20 cellular contexts compared by ENCODE assay signal in the genomic region with DNA sequence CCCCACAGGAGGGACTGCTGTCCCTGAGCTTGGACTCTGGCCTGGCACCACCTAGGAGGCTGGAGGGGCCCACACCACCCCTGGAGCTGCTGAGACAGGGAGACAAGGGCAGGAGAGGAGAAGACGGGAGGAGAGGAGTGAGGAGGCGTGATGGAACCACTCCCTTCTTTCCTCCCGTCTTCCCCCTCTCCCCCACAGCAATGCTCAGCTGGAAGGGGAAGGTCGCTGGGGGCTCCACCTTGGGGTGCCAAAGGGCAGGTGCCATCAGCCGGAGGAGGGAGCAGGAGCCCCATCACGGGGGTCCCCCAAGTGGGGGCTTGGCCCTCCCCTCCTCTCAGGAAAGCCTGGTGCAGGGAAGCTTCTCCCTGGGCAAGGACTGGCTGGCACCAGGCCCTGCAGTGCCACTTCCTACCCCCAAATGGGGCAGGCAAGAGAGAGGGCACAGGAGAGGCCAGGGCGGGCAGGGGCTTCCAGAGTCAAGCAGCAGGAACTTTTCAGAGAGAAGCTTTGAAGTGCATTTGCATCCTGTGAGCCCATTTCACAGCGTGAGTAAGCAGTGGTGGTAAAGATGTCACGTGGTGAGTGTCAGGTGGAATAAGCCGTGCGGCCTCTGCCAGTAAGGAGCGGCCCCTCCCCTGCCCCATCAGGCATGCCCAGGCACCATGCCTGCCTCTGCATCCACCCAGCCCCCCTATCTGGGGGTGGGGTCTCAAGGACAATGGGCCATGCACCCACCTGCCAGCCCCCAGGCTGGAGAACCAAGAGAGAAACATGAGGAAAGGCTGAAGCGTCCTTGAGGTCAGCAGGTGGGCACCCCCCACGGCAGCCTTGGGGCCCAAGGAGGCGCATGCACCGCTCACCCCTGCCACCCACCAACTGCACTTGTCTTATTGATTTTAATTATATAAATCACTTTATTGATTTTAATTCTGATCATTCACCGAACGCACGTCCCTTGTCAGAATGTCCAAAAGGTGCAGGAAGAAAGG. TPM values are rescaled to one million over a fixed set of nuclear protein-coding genes. Genes with fewer than 3 reads are reported as not detected.
A peak's percentile ranks its signal among the peaks of the same experiment; 100 is the strongest.
DNase-seq lines count a peak whose midpoint lies in the region; ATAC-seq, FAIRE-seq and TF ChIP-seq lines count a peak whose summit lies in the region.
"Had no signal": no experiment of that assay in that cellular context is flagged by ENCODE, and none has a peak within 500 bp of the region (broad histone marks: within the 10 kb centered on the region; RNA-seq: fewer than 3 reads in every experiment).

No MANE protein-coding gene starts in this region.

- H3K9me3 Mint-ChIP-seq in Calu3 (ENCODE audit: low read depth, unreplicated experiment) = peaks cover 3% of the 10 kb centered on the region

- H3K27me3 ChIP-seq in right cardiac atrium (ENCODE audit: control insufficient read depth, insufficient read depth) (no peaks in the 10 kb centered on the region), osteoblast (ENCODE audit: insufficient read depth, low read length) (peaks cover 33% of the 10 kb centered on the region)

- no peak for FAIRE-seq in kidney (lab: Jason Lieb, UNC)
- FAIRE-seq: A204.1, GM12892 had no signal

- 80% methylated on average over 19 of the region's 19 CpGs for WGBS in right cardiac atrium

- H3K27ac ChIP-seq in right cardiac atrium (ENCODE audit: low read length) (no peak overlapping the region), kidney (ENCODE audit: low read depth in 2 of 2, low read length in 2 of 2) (no peak overlapping the region), osteoblast (ENCODE audit: low read depth, low read length) (no peak overlapping the region)

- no peaks in the 10 kb centered on the region for H3K4me1 Mint-ChIP-seq in Calu3 (ENCODE audit: low read depth, unreplicated experiment)

- H3K4me2 ChIP-seq in osteoblast (ENCODE audit: insufficient read depth, low read length) = no peak overlapping the region

- H3K4me1 ChIP-seq in right cardiac atrium (ENCODE audit: control insufficient read depth, insufficient read depth, low read length) (no peaks in the 10 kb centered on the region), kidney (ENCODE audit: control insufficient read depth in 1 of 2, insufficient read depth in 1 of 2, low read depth in 1 of 2, low read length in 2 of 2) (peaks cover 0 to 3% of the 10 kb centered on the region in 2 donors), osteoblast (ENCODE audit: insufficient read depth, low read length) (no peaks in the 10 kb centered on the region)
- H3K4me1 ChIP-seq: HAP-1 had no signal

- no peaks in the 10 kb centered on the region for H3K9me3 ChIP-seq in right cardiac atrium (ENCODE audit: control insufficient read depth, low read length)
- H3K9me3 ChIP-seq in kidney (ENCODE audit: control insufficient read depth in 1 of 2, low read length in 2 of 2) = no peaks in the 10 kb centered on the region
- no peaks in the 10 kb centered on the region for H3K9me3 ChIP-seq in osteoblast (ENCODE audit: low read depth, low read length)
- H3K9me3 ChIP-seq: HAP-1 had no signal

- H3K27ac Mint-ChIP-seq in Calu3 (ENCODE audit: unreplicated experiment) = no peak overlapping the region

- intact Hi-C loops in left ventricle myocardium superior (cut with micrococcal nuclease) = no loop called here
- intact Hi-C loops in right cardiac atrium (cut with DNase I) = loop anchor here in 1 of 4 donors (5.0 kb wide), 1 partner anchor 37 kb away; no protein-coding TSS in a partner anchor
- intact Hi-C loops in kidney (cut with DNase I) = no loop called here
- intact Hi-C loops in Calu3 (cut with micrococcal nuclease; ENCODE audit: unreplicated experiment) = no loop called here

- H3K36me3 ChIP-seq in kidney (ENCODE audit: control insufficient read depth in 1 of 2, insufficient read depth in 2 of 2, low read length in 2 of 2) (no peaks in the 10 kb centered on the region), osteoblast (ENCODE audit: insufficient read depth, low read length) (no peaks in the 10 kb centered on the region)
- H3K36me3 ChIP-seq: HAP-1 had no signal

- no peak overlapping the region for H2AFZ ChIP-seq in osteoblast (ENCODE audit: low read length)

- H3K9ac ChIP-seq in kidney (ENCODE audit: low read length in 2 of 2) = no peak overlapping the region

- no peak overlapping the region for H3K4me3 Mint-ChIP-seq in Calu3 (ENCODE audit: low read depth, unreplicated experiment)

- H3K4me3 ChIP-seq in right cardiac atrium (ENCODE audit: low read length) = no peak overlapping the region
- H3K4me3 ChIP-seq in kidney (ENCODE audit: low read length in 2 of 2) = no peak overlapping the region
- H3K4me3 ChIP-seq in osteoblast (ENCODE audit: insufficient read depth, low read length) = no peak overlapping the region
- H3K4me3 ChIP-seq: HAP-1 had no signal

- H3K79me2 ChIP-seq in osteoblast (ENCODE audit: insufficient read depth, low read length) = no peaks in the 10 kb centered on the region

- peaks cover 7% of the 10 kb centered on the region for H3K36me3 Mint-ChIP-seq in Calu3 (ENCODE audit: insufficient read depth, unreplicated experiment)

- DNase-seq in left ventricle myocardium superior (peak; percentile 15), right cardiac atrium (no peak), kidney (peak; percentile 57), osteoblast (ENCODE audit: insufficient read length, low spot score, missing footprints) (peak; percentile 84), NCI-H1694 treated with DMSO at 0.1 percent for 48 hours (lab: John Stamatoyannopoulos, UW) (no peak), Calu3 (no peak), COR-L47 (lab: John Stamatoyannopoulos, UW) (no peak)
- DNase-seq: C1 segment of cervical spinal cord, DMS153, IMR-90, NCI-H1105, NCI-H1694, NCI-H446 treated with DMSO at 0.1 percent for 48 hours, NCI-H748 treated with DMSO at 0.1 percent for 48 hours, PC-3 had no signal

- H4K20me1 ChIP-seq in osteoblast (ENCODE audit: insufficient read depth, low read length) = no peaks in the 10 kb centered on the region

- TF ChIP-seq CTCF in kidney (IDR thresholded peaks at IDR 0.05; ENCODE audit: borderline replicate concordance, extremely low read depth, insufficient read depth) = no peak
- no peak for TF ChIP-seq CTCF in osteoblast (IDR thresholded peaks at IDR 0.05; ENCODE audit: extremely low read depth, low read depth, low read length)
- no peak for TF ChIP-seq CTCF in Calu3 (IDR thresholded peaks at IDR 0.05; ENCODE audit: unreplicated experiment)

- CTCF ChIA-PET in Calu3 (lab: Charles Lee) = interaction anchor here (1.2 kb wide), 1 partner anchor 11 kb away, joined by 3 read pairs; no protein-coding TSS in a partner anchor

- H3K27me3 Mint-ChIP-seq in Calu3 (ENCODE audit: unreplicated experiment) = peaks cover 90% of the 10 kb centered on the region

- no TSS peak for BruUV-seq in Calu3 (replicated peaks; lab: Mats Ljungman, UMichigan)

- no peak for ATAC-seq in left ventricle myocardium superior
- ATAC-seq in right cardiac atrium = no peak
- ATAC-seq in GM19455 (IDR thresholded peaks at IDR 0.05; ENCODE audit: unreplicated experiment) = no peak
- ATAC-seq: PC-3 had no signal

RNA-seq across cellular contexts. Expression of gene IGF2, which starts 4.9 kb away (rescaled TPM):
- total RNA-seq in left ventricle myocardium superior = 88.2 TPM
- 10 to 100 TPM; 34.6 to 94.1 (median 47.0) TPM for total RNA-seq in right cardiac atrium
- 66.3 TPM for polyA plus RNA-seq in right cardiac atrium
- total RNA-seq in kidney = 30.5 TPM
- polyA plus RNA-seq in kidney (ENCODE audit: insufficient read depth, low read depth, low replicate concordance) = 10.2 TPM
- total RNA-seq in osteoblast = 53.9 and 68.8 TPM in 2 replicates
- total RNA-seq in Calu3 (2022) = 0.37 and 0.45 TPM in 2 replicates

RNA-seq across cellular contexts. Expression of gene INS, which starts 26.7 kb away (rescaled TPM):
- not detected for total RNA-seq in left ventricle myocardium superior
- 1 to 10 TPM in 1 of 4 donors, not detected in 3; 1.1 TPM for total RNA-seq in right cardiac atrium
- polyA plus RNA-seq in right cardiac atrium = not detected
- total RNA-seq in kidney = not detected
- polyA plus RNA-seq in kidney (ENCODE audit: insufficient read depth, low read depth, low replicate concordance) = not detected
- not detected in 2 replicates for total RNA-seq in osteoblast
- total RNA-seq in Calu3 (2022) = not detected in 2 replicates
- total RNA-seq: IMR-90, LHCN-M2, PC-3 had no signal
- polyA plus RNA-seq: IMR-90 had no signal

RNA-seq across cellular contexts. Expression of gene TH, which starts 37.3 kb away (rescaled TPM):
- not detected for total RNA-seq in left ventricle myocardium superior
- total RNA-seq in right cardiac atrium = not detected
- polyA plus RNA-seq in right cardiac atrium = not detected
- not detected for total RNA-seq in kidney
- polyA plus RNA-seq in kidney (ENCODE audit: insufficient read depth, low read depth, low replicate concordance) = not detected
- total RNA-seq in osteoblast = under 0.01 TPM in 1 of 2 replicates, not detected in the other
- not detected in 2 replicates for total RNA-seq in Calu3 (2022)
- total RNA-seq: IMR-90, LHCN-M2 had no signal

Comparison
In these comparisons a context has a peak if more than half of its experiments do, and no peak if none do; other contexts are left out.
1. DNase-seq: peak in left ventricle myocardium superior (single experiment), kidney (single experiment) and osteoblast (single experiment); none in right cardiac atrium (0 of 3), NCI-H1694 treated with DMSO at 0.1 percent for 48 hours (single experiment), Calu3 (single experiment) and COR-L47 (single experiment).
2. RNA of gene IGF2, which starts 4.9 kb away (total RNA-seq): 88.2 TPM in left ventricle myocardium superior (single experiment), 53.9 to 68.8 TPM in osteoblast, 34.6 to 94.1 TPM in right cardiac atrium and 30.5 TPM in kidney (single experiment); 0.37 to 0.45 TPM in Calu3; every median in the first group is over 10 times any median in the second.